In the genomic region with DNA sequence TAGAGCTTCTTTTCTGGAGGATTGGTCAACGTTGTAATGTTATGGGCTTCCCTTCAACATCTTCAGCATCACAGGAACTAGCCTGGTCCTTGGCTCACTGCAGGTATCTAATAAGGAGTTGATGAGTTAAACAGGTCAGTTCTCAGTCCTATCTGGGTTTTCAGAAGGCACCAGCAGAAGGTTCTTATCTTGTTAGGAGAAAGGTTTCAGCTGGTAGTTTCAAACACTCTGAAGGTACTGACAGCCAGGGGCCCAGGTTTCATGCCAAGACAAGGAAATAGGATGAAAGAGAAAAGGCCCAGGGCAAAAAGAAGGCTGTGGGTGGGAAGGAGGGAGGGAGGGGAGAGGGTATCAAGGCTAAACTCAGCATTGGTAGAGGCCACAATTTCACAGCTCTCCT, we compare ENCODE assay signal across 14 cellular contexts. TPM values are rescaled to one million over a fixed set of nuclear protein-coding genes. Genes with fewer than 3 reads are reported as not detected.
DNase-seq lines count a peak whose midpoint lies in the region; ATAC-seq and TF ChIP-seq lines count a peak whose summit lies in the region.
"Had no signal": no experiment of that assay in that cellular context is flagged by ENCODE, and none has a peak within 500 bp of the region (broad histone marks: within the 10 kb centered on the region; RNA-seq: fewer than 3 reads in every experiment).

No MANE protein-coding gene starts in this region.

- H3K4me3 ChIP-seq in CD4-positive, CD25-positive, alpha-beta regulatory T cell (ENCODE audit: low read depth, low read length), result no peak overlapping the region
- H3K4me3 ChIP-seq in GM23338 (no peak overlapping the region), duodenal mucosa (ENCODE audit: low read depth in 1 of 2, low read length in 2 of 2) (peak overlapping the region; percentile 38 to 46), Karpas-422 (ENCODE audit: low read length) (no peak overlapping the region)
- H3K4me3 ChIP-seq: BLaER1 had no signal

- H3K4me2 ChIP-seq in GM23338 (no peak overlapping the region), Karpas-422 (ENCODE audit: low read depth, low read length, poor library complexity, severe bottlenecking) (no peak overlapping the region)
- H3K4me2 ChIP-seq: BLaER1 had no signal

- peaks cover 5 to 28% (median 11%) of the 10 kb centered on the region in 4 donors for H3K4me1 Mint-ChIP-seq in CD4-positive, CD25-positive, alpha-beta regulatory T cell
- H3K4me1 Mint-ChIP-seq in GM23338 (peaks cover 10% of the 10 kb centered on the region), natural killer cell (peaks cover 25 to 60% of the 10 kb centered on the region in 2 donors)

- no peak for DNase-seq in CD4-positive, CD25-positive, alpha-beta regulatory T cell
- DNase-seq in GM23338 (ENCODE audit: low spot score), result no peak
- DNase-seq in natural killer cell, result no peak
- DNase-seq in glomerular visceral epithelial cell (ENCODE audit: extremely low spot score), result no peak
- no peak for DNase-seq in Karpas-422
- DNase-seq: 8988T, DMS153, DMS79 treated with DMSO at 0.1 percent for 48 hours, EL, IMR-90 had no signal

- H3K79me2 ChIP-seq in GM23338 (replicated peaks; ENCODE audit: insufficient read depth) (no peaks in the 10 kb centered on the region), Karpas-422 (ENCODE audit: low read length) (no peaks in the 10 kb centered on the region)

- no peak for TF ChIP-seq CTCF in GM23338 (conservative IDR thresholded peaks at IDR 0.05; ENCODE audit: low read depth in 2 of 2)
- TF ChIP-seq CTCF in natural killer cell (IDR thresholded peaks at IDR 0.05), result no peak

- H4K20me1 ChIP-seq in GM23338 (replicated peaks; ENCODE audit: insufficient read depth) (no peaks in the 10 kb centered on the region), Karpas-422 (ENCODE audit: insufficient read depth, low read depth, low read length) (no peaks in the 10 kb centered on the region)
- H4K20me1 ChIP-seq: BLaER1 had no signal

- peak overlapping the region in 1 of 4 donors; percentile 61 for H3K4me3 Mint-ChIP-seq in CD4-positive, CD25-positive, alpha-beta regulatory T cell
- H3K4me3 Mint-ChIP-seq in GM23338 (no peak overlapping the region), natural killer cell (peak overlapping the region; percentile 6)

- H2AFZ ChIP-seq in GM23338, result 0 out of 2 replicates have a peak overlapping the region, but pooled peaks have one; percentile 86
- no peak overlapping the region for H2AFZ ChIP-seq in Karpas-422 (ENCODE audit: low read length)

- H3K9me3 ChIP-seq in CD4-positive, CD25-positive, alpha-beta regulatory T cell (ENCODE audit: control insufficient read depth in 2 of 2, low read length in 2 of 2), result no peaks in the 10 kb centered on the region
- no peaks in the 10 kb centered on the region for H3K9me3 ChIP-seq in duodenal mucosa (ENCODE audit: control insufficient read depth in 1 of 2, low read length in 2 of 2)
- H3K9me3 ChIP-seq in Karpas-422 (ENCODE audit: low read length), result no peaks in the 10 kb centered on the region
- H3K9me3 ChIP-seq: BLaER1 had no signal

- no peaks in the 10 kb centered on the region for H3K27me3 Mint-ChIP-seq in CD4-positive, CD25-positive, alpha-beta regulatory T cell
- H3K27me3 Mint-ChIP-seq in GM23338 (ENCODE audit: insufficient read depth, low read depth, poor library complexity) (peaks cover 4% of the 10 kb centered on the region), natural killer cell (ENCODE audit: low read depth in 2 of 2) (peaks cover 0 to 14% of the 10 kb centered on the region in 2 donors)

- peak overlapping the region in 2 of 3 donors; percentile 13 to 68 for H3K27ac Mint-ChIP-seq in CD4-positive, CD25-positive, alpha-beta regulatory T cell
- no peak overlapping the region for H3K27ac Mint-ChIP-seq in GM23338
- peak overlapping the region; percentile 23 to 50 for H3K27ac Mint-ChIP-seq in natural killer cell

- H3K27me3 ChIP-seq in CD4-positive, CD25-positive, alpha-beta regulatory T cell (ENCODE audit: control insufficient read depth, insufficient read depth, low read length), result no peaks in the 10 kb centered on the region
- H3K27me3 ChIP-seq in GM23338 (ENCODE audit: insufficient read depth) (no peaks in the 10 kb centered on the region), duodenal mucosa (ENCODE audit: control insufficient read depth in 1 of 2, insufficient read depth in 2 of 2, low read length in 2 of 2) (no peaks in the 10 kb centered on the region), Karpas-422 (ENCODE audit: low read length) (no peaks in the 10 kb centered on the region)
- H3K27me3 ChIP-seq: BLaER1 had no signal

- intact Hi-C loops in natural killer cell (cut with micrococcal nuclease), result loop anchor here (1.0 kb wide), 1 partner anchor 21 kb away; a partner anchor contains a TSS

- H3K36me3 ChIP-seq in CD4-positive, CD25-positive, alpha-beta regulatory T cell (ENCODE audit: control insufficient read depth, insufficient read depth, low read length), result no peaks in the 10 kb centered on the region
- H3K36me3 ChIP-seq in GM23338 (ENCODE audit: insufficient read depth), result no peaks in the 10 kb centered on the region
- peaks cover 0 to 5% of the 10 kb centered on the region in 2 donors for H3K36me3 ChIP-seq in duodenal mucosa (ENCODE audit: control insufficient read depth in 1 of 2, insufficient read depth in 2 of 2, low read length in 2 of 2)
- H3K36me3 ChIP-seq in Karpas-422 (ENCODE audit: insufficient read depth, low read length), result no peaks in the 10 kb centered on the region
- H3K36me3 ChIP-seq: BLaER1 had no signal

- peaks cover 7% of the 10 kb centered on the region for H3K4me1 ChIP-seq in CD4-positive, CD25-positive, alpha-beta regulatory T cell (ENCODE audit: control insufficient read depth, insufficient read depth, low read length, poor library complexity, severe bottlenecking)
- H3K4me1 ChIP-seq in GM23338 (ENCODE audit: insufficient read depth) (no peaks in the 10 kb centered on the region), duodenal mucosa (ENCODE audit: control insufficient read depth in 1 of 2, insufficient read depth in 2 of 2, low read length in 2 of 2) (peaks cover 25 to 33% of the 10 kb centered on the region in 2 donors), Karpas-422 (ENCODE audit: low read length) (no peaks in the 10 kb centered on the region)
- H3K4me1 ChIP-seq: BLaER1 had no signal

- H3K9ac ChIP-seq in duodenal mucosa (ENCODE audit: low read depth in 1 of 2, low read length in 2 of 2) (peak overlapping the region; percentile 12 to 27), Karpas-422 (ENCODE audit: low read length) (no peak overlapping the region)
- H3K9ac ChIP-seq: BLaER1 had no signal

- ATAC-seq in CD4-positive, CD25-positive, alpha-beta regulatory T cell (ENCODE audit: low read depth in 2 of 2), result no peak
- ATAC-seq in GM23338 (no peak), natural killer cell (peak; percentile 6 to 32 (median 27)), HG02763 (IDR thresholded peaks at IDR 0.05; ENCODE audit: unreplicated experiment) (no peak), GM18498 (IDR thresholded peaks at IDR 0.05; ENCODE audit: unreplicated experiment) (no peak)

- H3K9me2 ChIP-seq in GM23338 (ENCODE audit: insufficient read depth) (no peaks in the 10 kb centered on the region), Karpas-422 (replicated peaks; ENCODE audit: insufficient read depth, low read length) (no peaks in the 10 kb centered on the region)

- H3K27ac ChIP-seq in CD4-positive, CD25-positive, alpha-beta regulatory T cell (ENCODE audit: insufficient read depth, low read length, poor library complexity, severe bottlenecking), result no peak overlapping the region
- no peak overlapping the region for H3K27ac ChIP-seq in GM23338 (ENCODE audit: low read depth)
- no peak overlapping the region for H3K27ac ChIP-seq in duodenal mucosa (ENCODE audit: low read depth, low read length)
- no peak overlapping the region for H3K27ac ChIP-seq in Karpas-422 (ENCODE audit: low read length)
- H3K27ac ChIP-seq: BLaER1 had no signal

- no peaks in the 10 kb centered on the region for H3K9me3 Mint-ChIP-seq in CD4-positive, CD25-positive, alpha-beta regulatory T cell
- H3K9me3 Mint-ChIP-seq in GM23338 (no peaks in the 10 kb centered on the region), natural killer cell (no peaks in the 10 kb centered on the region)

- no peaks in the 10 kb centered on the region for H3K36me3 Mint-ChIP-seq in CD4-positive, CD25-positive, alpha-beta regulatory T cell
- H3K36me3 Mint-ChIP-seq in GM23338 (ENCODE audit: low read depth), result no peaks in the 10 kb centered on the region
- H3K36me3 Mint-ChIP-seq in natural killer cell, result no peaks in the 10 kb centered on the region

- no peaks in the 10 kb centered on the region for H3F3A ChIP-seq in GM23338 (replicated peaks; ENCODE audit: low read depth)

TF ChIP-seq in GM23338, 12 proteins besides CTCF, POLR2A, EP300 and RAD21 (continues in another document):
- no peak for TF ChIP-seq STAT1 (IDR thresholded peaks at IDR 0.05; ENCODE audit: unreplicated experiment)
- TF ChIP-seq CREB1 (CRISPR knock-in tag; IDR thresholded peaks at IDR 0.05; ENCODE audit: low read depth), result no peak

RNA-seq across cellular contexts. Expression of a gene that starts 21.4 kb away (rescaled TPM):
- 12.3 TPM for total RNA-seq in CD4-positive, CD25-positive, alpha-beta regulatory T cell
- polyA plus RNA-seq in CD4-positive, CD25-positive, alpha-beta regulatory T cell, result 10 to 100 TPM in 3 of 4 donors, 1 to 10 TPM in 1; 8.2 to 21.6 (median 15.7) TPM
- 1.6 and 2.4 TPM in 2 replicates for total RNA-seq in GM23338 (2014; rRNA removed; shearing (Covaris generic))
- 0.42 TPM in 1 of 2 replicates, not detected in the other for polyA plus RNA-seq in GM23338 (2016; fragmentation: Nextera tagmentation; extraction: Ambion mirVana)
- 10 to 100 TPM; 28.3 to 51.3 (median 49.9) TPM for total RNA-seq in natural killer cell
- 60.2 and 84.7 TPM in 2 replicates for total RNA-seq in Karpas-422 (2014; rRNA removed; shearing (Covaris generic); ENCODE audit: low replicate concordance)
- polyA plus RNA-seq: IMR-90 had no signal

RNA-seq across cellular contexts. Expression of a gene that starts 55.2 kb away (rescaled TPM):
- total RNA-seq in CD4-positive, CD25-positive, alpha-beta regulatory T cell, result not detected
- under 1 TPM in 1 of 4 donors, not detected in 3; 0.56 TPM for polyA plus RNA-seq in CD4-positive, CD25-positive, alpha-beta regulatory T cell
- 1.0 TPM in 1 of 2 replicates, not detected in the other for total RNA-seq in GM23338 (2014; rRNA removed; shearing (Covaris generic))
- polyA plus RNA-seq in GM23338 (2016; fragmentation: Nextera tagmentation; extraction: Ambion mirVana), result 0.61 and 2.2 TPM in 2 replicates
- not detected for total RNA-seq in natural killer cell
- not detected in 2 replicates for total RNA-seq in Karpas-422 (2014; rRNA removed; shearing (Covaris generic); ENCODE audit: low replicate concordance)

Comparison
In these comparisons a context has a peak if more than half of its experiments do, and no peak if none do; other contexts are left out.
1. ATAC-seq: peak in natural killer cell (3 of 3); none in CD4-positive, CD25-positive, alpha-beta regulatory T cell (0 of 2), GM23338 (single experiment), HG02763 (single experiment) and GM18498 (single experiment).
2. H3K4me3 ChIP-seq: peak in duodenal mucosa (2 of 2); none in CD4-positive, CD25-positive, alpha-beta regulatory T cell (single experiment), GM23338 (single experiment) and Karpas-422 (single experiment).